ENCODE assay signal across 16 cellular contexts in the genomic region with DNA sequence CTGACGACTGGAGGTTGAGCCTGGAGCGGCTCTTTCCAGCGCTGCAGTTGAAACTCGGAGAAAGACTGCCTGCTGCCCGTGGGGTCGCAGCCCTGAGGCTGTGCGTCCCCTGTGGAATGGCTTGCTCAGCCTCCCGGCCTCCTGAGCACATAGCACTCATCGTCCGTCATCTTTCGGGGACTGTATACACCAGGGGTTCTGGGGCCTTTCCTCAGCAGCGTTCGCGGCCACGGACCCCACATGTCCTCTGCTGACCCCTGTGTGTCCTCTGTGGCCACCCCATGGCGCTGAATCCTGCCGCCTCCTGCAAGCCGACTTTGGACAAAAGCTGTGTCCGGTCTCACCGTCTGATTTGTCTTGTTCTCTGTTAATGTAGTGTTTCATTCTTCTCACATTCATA. TPM values are rescaled to one million over a fixed set of nuclear protein-coding genes. Genes with fewer than 3 reads are reported as not detected.
DNase-seq lines count a peak whose midpoint lies in the region; ATAC-seq and TF ChIP-seq lines count a peak whose summit lies in the region.
"Had no signal": no experiment of that assay in that cellular context is flagged by ENCODE, and none has a peak within 500 bp of the region (broad histone marks: within the 10 kb centered on the region; RNA-seq: fewer than 3 reads in every experiment).

No MANE protein-coding gene starts in this region.

- no peak for DNase-seq in activated naive CD8-positive, alpha-beta T cell treated with anti-CD3 and anti-CD28 coated beads for 36 hours
- no peak for DNase-seq in left lobe of liver (ENCODE audit: low spot score)
- DNase-seq in nephron progenitor cell = no peak
- DNase-seq in thyroid gland = no peak
- no peak for DNase-seq in NAMALWA (ENCODE audit: low spot score)
- DNase-seq in hepatic stellate cell (ENCODE audit: low spot score) = no peak
- DNase-seq in natural killer cell = no peak
- DNase-seq: AML-193; Caco-2; CD4-positive, alpha-beta T cell; GM23248 had no signal

- peaks cover 3% of the 10 kb centered on the region for H3K4me1 Mint-ChIP-seq in activated naive CD8-positive, alpha-beta T cell (ENCODE audit: low read depth)
- no peaks in the 10 kb centered on the region for H3K4me1 Mint-ChIP-seq in activated naive CD8-positive, alpha-beta T cell treated with anti-CD3 and anti-CD28 coated beads for 36 hours
- no peaks in the 10 kb centered on the region for H3K4me1 Mint-ChIP-seq in nephron progenitor cell
- peaks cover 9 to 14% of the 10 kb centered on the region in 2 donors for H3K4me1 Mint-ChIP-seq in natural killer cell

- H3K9me3 Mint-ChIP-seq in activated naive CD8-positive, alpha-beta T cell (ENCODE audit: low read depth) = no peaks in the 10 kb centered on the region
- no peaks in the 10 kb centered on the region for H3K9me3 Mint-ChIP-seq in activated naive CD8-positive, alpha-beta T cell treated with anti-CD3 and anti-CD28 coated beads for 36 hours
- H3K9me3 Mint-ChIP-seq in nephron progenitor cell = no peaks in the 10 kb centered on the region
- no peaks in the 10 kb centered on the region for H3K9me3 Mint-ChIP-seq in natural killer cell
- H3K9me3 Mint-ChIP-seq: CD4-positive, alpha-beta T cell had no signal

- H3K27ac ChIP-seq in thyroid gland = no peak overlapping the region
- H3K27ac ChIP-seq: 22Rv1, A549, C4-2B, GM23248 had no signal

- H3K4me1 ChIP-seq in thyroid gland = no peaks in the 10 kb centered on the region
- H3K4me1 ChIP-seq: A549, Caco-2, HAP-1 had no signal

- TF ChIP-seq POLR2A in thyroid gland (IDR thresholded peaks at IDR 0.05) = no peak

- H3K27ac Mint-ChIP-seq in activated naive CD8-positive, alpha-beta T cell = peak overlapping the region; percentile 22
- no peak overlapping the region for H3K27ac Mint-ChIP-seq in activated naive CD8-positive, alpha-beta T cell treated with anti-CD3 and anti-CD28 coated beads for 36 hours
- H3K27ac Mint-ChIP-seq in nephron progenitor cell (peak overlapping the region; percentile 93), natural killer cell (no peak overlapping the region)
- H3K27ac Mint-ChIP-seq: CD4-positive, alpha-beta T cell had no signal

- H3K27me3 Mint-ChIP-seq in activated naive CD8-positive, alpha-beta T cell = no peaks in the 10 kb centered on the region
- no peaks in the 10 kb centered on the region for H3K27me3 Mint-ChIP-seq in activated naive CD8-positive, alpha-beta T cell treated with anti-CD3 and anti-CD28 coated beads for 36 hours
- H3K27me3 Mint-ChIP-seq in nephron progenitor cell (ENCODE audit: low read depth, poor library complexity) (no peaks in the 10 kb centered on the region), natural killer cell (ENCODE audit: low read depth in 2 of 2) (no peaks in the 10 kb centered on the region)
- H3K27me3 Mint-ChIP-seq: CD4-positive, alpha-beta T cell had no signal

- intact Hi-C loops in thyroid gland (cut with DNase I) (no loop called here), natural killer cell (cut with micrococcal nuclease) (loop anchor here (10.0 kb wide), 1 partner anchor 285 kb away; no protein-coding TSS in a partner anchor)

- 92 to 94% methylated on average over 20 of the region's 20 CpGs for WGBS in thyroid gland, 2 donors

- peaks cover 11% of the 10 kb centered on the region for H3K36me3 Mint-ChIP-seq in activated naive CD8-positive, alpha-beta T cell
- H3K36me3 Mint-ChIP-seq in activated naive CD8-positive, alpha-beta T cell treated with anti-CD3 and anti-CD28 coated beads for 36 hours = peaks cover 25% of the 10 kb centered on the region
- H3K36me3 Mint-ChIP-seq in nephron progenitor cell (ENCODE audit: low read depth) = peaks cover 64% of the 10 kb centered on the region
- H3K36me3 Mint-ChIP-seq in natural killer cell = peaks cover 6% of the 10 kb centered on the region

- H3K4me3 ChIP-seq in thyroid gland (replicated peaks in 1 of 3) = no peak overlapping the region
- H3K4me3 ChIP-seq: A549, GM23248, HAP-1 had no signal

- TF ChIP-seq CTCF in nephron progenitor cell (IDR thresholded peaks at IDR 0.05) (no peak), thyroid gland (IDR thresholded peaks at IDR 0.05) (no peak), natural killer cell (IDR thresholded peaks at IDR 0.05) (no peak)

- peak; percentile 14 for ATAC-seq in left lobe of liver
- ATAC-seq in natural killer cell = no peak
- ATAC-seq: A549 had no signal

- H3K27me3 ChIP-seq in thyroid gland = no peaks in the 10 kb centered on the region

- peaks cover 32 to 42% of the 10 kb centered on the region in 2 donors for H3K36me3 ChIP-seq in thyroid gland

- H3K9me3 ChIP-seq in thyroid gland = no peaks in the 10 kb centered on the region
- H3K9me3 ChIP-seq: A549, Caco-2, HAP-1 had no signal

- no peak overlapping the region for H3K4me3 Mint-ChIP-seq in activated naive CD8-positive, alpha-beta T cell
- H3K4me3 Mint-ChIP-seq in activated naive CD8-positive, alpha-beta T cell treated with anti-CD3 and anti-CD28 coated beads for 36 hours = no peak overlapping the region
- H3K4me3 Mint-ChIP-seq in nephron progenitor cell (no peak overlapping the region), natural killer cell (no peak overlapping the region)
- H3K4me3 Mint-ChIP-seq: CD4-positive, alpha-beta T cell had no signal

RNA-seq across cellular contexts. Expression of gene CUL4A, which starts 20.4 kb away (rescaled TPM):
- total RNA-seq in activated naive CD8-positive, alpha-beta T cell treated with anti-CD3 and anti-CD28 coated beads for 36 hours = 10 to 100 TPM; 87.7 to 88.9 TPM
- 30.4 TPM for total RNA-seq in left lobe of liver
- 100 to 1,000 TPM in 3 of 4 donors, 10 to 100 TPM in 1; 78.9 to 131 (median 122) TPM for total RNA-seq in thyroid gland
- 10 to 100 TPM; 56.3 to 97.8 (median 97.7) TPM for total RNA-seq in natural killer cell

RNA-seq across cellular contexts. Expression of gene PCID2, which starts 21.3 kb away (rescaled TPM):
- 10 to 100 TPM; 65.6 TPM for total RNA-seq in activated naive CD8-positive, alpha-beta T cell treated with anti-CD3 and anti-CD28 coated beads for 36 hours
- total RNA-seq in left lobe of liver (14.9 TPM), thyroid gland (10 to 100 TPM; 50.5 to 75.6 (median 56.5) TPM), natural killer cell (10 to 100 TPM; 26.4 to 68.9 (median 42.3) TPM)

Comparison
In these comparisons a context has a peak if more than half of its experiments do, and no peak if none do; other contexts are left out.
1. H3K27ac Mint-ChIP-seq: peak in activated naive CD8-positive, alpha-beta T cell (single experiment) and nephron progenitor cell (single experiment); none in activated naive CD8-positive, alpha-beta T cell treated with anti-CD3 and anti-CD28 coated beads for 36 hours (single experiment) and natural killer cell (0 of 2).